Comparison of ENCODE assay signal across 1 cellular context in genomic region chr9:23850242-23851023, GRCh38.
TF ChIP-seq lines count a peak whose summit lies in the region.

No MANE protein-coding gene starts in this region.

TF ChIP-seq in HEK293, 187 proteins besides CTCF, POLR2A, EP300 and RAD21 (continued from another document and continues in another):
- no peak for TF ChIP-seq AEBP2 (tag by site-specific recombination; IDR thresholded peaks at IDR 0.05; ENCODE audit: borderline replicate concordance)
- no peak for TF ChIP-seq ZNF626 (tag by site-specific recombination; IDR thresholded peaks at IDR 0.05)
- TF ChIP-seq ZNF549 (tag by site-specific recombination; IDR thresholded peaks at IDR 0.05), result no peak
- TF ChIP-seq INSM2 (tag by site-specific recombination; IDR thresholded peaks at IDR 0.05), result no peak
- no peak for TF ChIP-seq ZNF544 (tag by site-specific recombination; IDR thresholded peaks at IDR 0.05)
- TF ChIP-seq GLI2 (tag by site-specific recombination; IDR thresholded peaks at IDR 0.05; ENCODE audit: borderline replicate concordance, low read depth), result no peak
- no peak for TF ChIP-seq ZNF621 (tag by site-specific recombination; IDR thresholded peaks at IDR 0.05)
- TF ChIP-seq ZNF132 (tag by site-specific recombination; IDR thresholded peaks at IDR 0.05; ENCODE audit: borderline replicate concordance), result no peak
- TF ChIP-seq ZNF248 (tag by site-specific recombination; IDR thresholded peaks at IDR 0.05), result no peak
- TF ChIP-seq ZNF223 (tag by site-specific recombination; IDR thresholded peaks at IDR 0.05), result no peak
- TF ChIP-seq ZFP41 (tag by site-specific recombination; IDR thresholded peaks at IDR 0.05; ENCODE audit: borderline replicate concordance), result no peak
- no peak for TF ChIP-seq SCRT1 (tag by site-specific recombination; IDR thresholded peaks at IDR 0.05; ENCODE audit: borderline replicate concordance)
- no peak for TF ChIP-seq ZNF10 (tag by site-specific recombination; IDR thresholded peaks at IDR 0.05)
- no peak for TF ChIP-seq ZNF202 (tag by site-specific recombination; IDR thresholded peaks at IDR 0.05; ENCODE audit: borderline replicate concordance)
- no peak for TF ChIP-seq ZNF501 (tag by site-specific recombination; IDR thresholded peaks at IDR 0.05)
- TF ChIP-seq HIC1 (tag by site-specific recombination; IDR thresholded peaks at IDR 0.05), result no peak
- TF ChIP-seq, protein P1, sequence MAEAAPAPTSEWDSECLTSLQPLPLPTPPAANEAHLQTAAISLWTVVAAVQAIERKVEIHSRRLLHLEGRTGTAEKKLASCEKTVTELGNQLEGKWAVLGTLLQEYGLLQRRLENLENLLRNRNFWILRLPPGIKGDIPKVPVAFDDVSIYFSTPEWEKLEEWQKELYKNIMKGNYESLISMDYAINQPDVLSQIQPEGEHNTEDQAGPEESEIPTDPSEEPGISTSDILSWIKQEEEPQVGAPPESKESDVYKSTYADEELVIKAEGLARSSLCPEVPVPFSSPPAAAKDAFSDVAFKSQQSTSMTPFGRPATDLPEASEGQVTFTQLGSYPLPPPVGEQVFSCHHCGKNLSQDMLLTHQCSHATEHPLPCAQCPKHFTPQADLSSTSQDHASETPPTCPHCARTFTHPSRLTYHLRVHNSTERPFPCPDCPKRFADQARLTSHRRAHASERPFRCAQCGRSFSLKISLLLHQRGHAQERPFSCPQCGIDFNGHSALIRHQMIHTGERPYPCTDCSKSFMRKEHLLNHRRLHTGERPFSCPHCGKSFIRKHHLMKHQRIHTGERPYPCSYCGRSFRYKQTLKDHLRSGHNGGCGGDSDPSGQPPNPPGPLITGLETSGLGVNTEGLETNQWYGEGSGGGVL (tag by site-specific recombination; IDR thresholded peaks at IDR 0.05), result peak; percentile 94
- TF ChIP-seq ZNF677 (tag by site-specific recombination; IDR thresholded peaks at IDR 0.05), result no peak
- TF ChIP-seq ZNF837 (tag by site-specific recombination; IDR thresholded peaks at IDR 0.05), result no peak
- TF ChIP-seq, protein P2, sequence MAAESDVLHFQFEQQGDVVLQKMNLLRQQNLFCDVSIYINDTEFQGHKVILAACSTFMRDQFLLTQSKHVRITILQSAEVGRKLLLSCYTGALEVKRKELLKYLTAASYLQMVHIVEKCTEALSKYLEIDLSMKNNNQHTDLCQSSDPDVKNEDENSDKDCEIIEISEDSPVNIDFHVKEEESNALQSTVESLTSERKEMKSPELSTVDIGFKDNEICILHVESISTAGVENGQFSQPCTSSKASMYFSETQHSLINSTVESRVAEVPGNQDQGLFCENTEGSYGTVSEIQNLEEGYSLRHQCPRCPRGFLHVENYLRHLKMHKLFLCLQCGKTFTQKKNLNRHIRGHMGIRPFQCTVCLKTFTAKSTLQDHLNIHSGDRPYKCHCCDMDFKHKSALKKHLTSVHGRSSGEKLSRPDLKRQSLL (tag by site-specific recombination; IDR thresholded peaks at IDR 0.05), result no peak
- TF ChIP-seq ZNF292 (tag by site-specific recombination; IDR thresholded peaks at IDR 0.05; ENCODE audit: borderline replicate concordance, low read depth), result no peak
- no peak for TF ChIP-seq ZNF311 (tag by site-specific recombination; IDR thresholded peaks at IDR 0.05; ENCODE audit: borderline replicate concordance)
- TF ChIP-seq ZNF76 (tag by site-specific recombination; IDR thresholded peaks at IDR 0.05; ENCODE audit: borderline replicate concordance, low read depth), result no peak
- TF ChIP-seq ZNF341 (tag by site-specific recombination; IDR thresholded peaks at IDR 0.05; ENCODE audit: low read depth), result no peak
- peak; percentile 14; the same call in 1 of the 2 replicates for TF ChIP-seq SP7 (tag by site-specific recombination; IDR thresholded peaks at IDR 0.05)
- no peak for TF ChIP-seq ZNF16 (tag by site-specific recombination; IDR thresholded peaks at IDR 0.05; ENCODE audit: low read depth)
- no peak for TF ChIP-seq ZNF658 (tag by site-specific recombination; IDR thresholded peaks at IDR 0.05)
- no peak for TF ChIP-seq HOXD13 (CRISPR knock-in tag; IDR thresholded peaks at IDR 0.05; ENCODE audit: borderline replicate concordance)
- no peak for TF ChIP-seq ZNF629 (tag by site-specific recombination; IDR thresholded peaks at IDR 0.05)
- TF ChIP-seq ZBTB48 (tag by site-specific recombination; IDR thresholded peaks at IDR 0.05), result no peak; the same call in 1 of the 2 replicates
- TF ChIP-seq MYNN (tag by site-specific recombination; IDR thresholded peaks at IDR 0.05; ENCODE audit: borderline replicate concordance), result no peak
- TF ChIP-seq KLF17 (tag by site-specific recombination; IDR thresholded peaks at IDR 0.05), result peak; percentile 18; the same call in 1 of the 2 replicates
- TF ChIP-seq KLF9 (tag by site-specific recombination; IDR thresholded peaks at IDR 0.05; ENCODE audit: low read depth), result no peak
- TF ChIP-seq, protein P3, sequence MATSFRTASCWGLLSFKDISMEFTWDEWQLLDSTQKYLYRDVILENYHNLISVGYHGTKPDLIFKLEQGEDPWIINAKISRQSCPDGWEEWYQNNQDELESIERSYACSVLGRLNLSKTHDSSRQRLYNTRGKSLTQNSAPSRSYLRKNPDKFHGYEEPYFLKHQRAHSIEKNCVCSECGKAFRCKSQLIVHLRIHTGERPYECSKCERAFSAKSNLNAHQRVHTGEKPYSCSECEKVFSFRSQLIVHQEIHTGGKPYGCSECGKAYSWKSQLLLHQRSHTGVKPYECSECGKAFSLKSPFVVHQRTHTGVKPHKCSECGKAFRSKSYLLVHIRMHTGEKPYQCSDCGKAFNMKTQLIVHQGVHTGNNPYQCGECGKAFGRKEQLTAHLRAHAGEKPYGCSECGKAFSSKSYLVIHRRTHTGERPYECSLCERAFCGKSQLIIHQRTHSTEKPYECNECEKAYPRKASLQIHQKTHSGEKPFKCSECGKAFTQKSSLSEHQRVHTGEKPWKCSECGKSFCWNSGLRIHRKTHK (tag by site-specific recombination; IDR thresholded peaks at IDR 0.05), result no peak
- TF ChIP-seq EGR2 (tag by site-specific recombination; IDR thresholded peaks at IDR 0.05; ENCODE audit: low read depth), result no peak; the same call in 1 of the 2 replicates
- no peak for TF ChIP-seq ZNF302 (tag by site-specific recombination; IDR thresholded peaks at IDR 0.05; ENCODE audit: low read depth)
- TF ChIP-seq ZNF184 (tag by site-specific recombination; IDR thresholded peaks at IDR 0.05), result no peak
- TF ChIP-seq KLF8 (tag by site-specific recombination; IDR thresholded peaks at IDR 0.05), result no peak
- TF ChIP-seq, protein P4, sequence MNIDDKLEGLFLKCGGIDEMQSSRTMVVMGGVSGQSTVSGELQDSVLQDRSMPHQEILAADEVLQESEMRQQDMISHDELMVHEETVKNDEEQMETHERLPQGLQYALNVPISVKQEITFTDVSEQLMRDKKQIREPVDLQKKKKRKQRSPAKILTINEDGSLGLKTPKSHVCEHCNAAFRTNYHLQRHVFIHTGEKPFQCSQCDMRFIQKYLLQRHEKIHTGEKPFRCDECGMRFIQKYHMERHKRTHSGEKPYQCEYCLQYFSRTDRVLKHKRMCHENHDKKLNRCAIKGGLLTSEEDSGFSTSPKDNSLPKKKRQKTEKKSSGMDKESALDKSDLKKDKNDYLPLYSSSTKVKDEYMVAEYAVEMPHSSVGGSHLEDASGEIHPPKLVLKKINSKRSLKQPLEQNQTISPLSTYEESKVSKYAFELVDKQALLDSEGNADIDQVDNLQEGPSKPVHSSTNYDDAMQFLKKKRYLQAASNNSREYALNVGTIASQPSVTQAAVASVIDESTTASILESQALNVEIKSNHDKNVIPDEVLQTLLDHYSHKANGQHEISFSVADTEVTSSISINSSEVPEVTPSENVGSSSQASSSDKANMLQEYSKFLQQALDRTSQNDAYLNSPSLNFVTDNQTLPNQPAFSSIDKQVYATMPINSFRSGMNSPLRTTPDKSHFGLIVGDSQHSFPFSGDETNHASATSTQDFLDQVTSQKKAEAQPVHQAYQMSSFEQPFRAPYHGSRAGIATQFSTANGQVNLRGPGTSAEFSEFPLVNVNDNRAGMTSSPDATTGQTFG (tag by site-specific recombination; IDR thresholded peaks at IDR 0.05; ENCODE audit: borderline replicate concordance), result no peak
- no peak for TF ChIP-seq HOXA7 (CRISPR knock-in tag; IDR thresholded peaks at IDR 0.05; ENCODE audit: borderline replicate concordance)
- no peak for TF ChIP-seq ZNF623 (tag by site-specific recombination; IDR thresholded peaks at IDR 0.05)
- no peak for TF ChIP-seq PBX3 (CRISPR knock-in tag; IDR thresholded peaks at IDR 0.05)
- TF ChIP-seq ZNF510 (tag by site-specific recombination; IDR thresholded peaks at IDR 0.05; ENCODE audit: insufficient replicate concordance), result no peak
- no peak for TF ChIP-seq ATF2 (tag by site-specific recombination; IDR thresholded peaks at IDR 0.05; ENCODE audit: low read depth)
- TF ChIP-seq ZNF274 (IDR thresholded peaks at IDR 0.05; ENCODE audit: low read length), result no peak
- no peak for TF ChIP-seq ZNF274 (tag by site-specific recombination; IDR thresholded peaks at IDR 0.05; ENCODE audit: borderline replicate concordance)
- TF ChIP-seq PRDM1 (tag by site-specific recombination; IDR thresholded peaks at IDR 0.05), result peak; percentile 84
- TF ChIP-seq ZSCAN5A (tag by site-specific recombination; IDR thresholded peaks at IDR 0.05), result no peak
- TF ChIP-seq YY1 (tag by site-specific recombination; IDR thresholded peaks at IDR 0.05), result no peak
